In the genomic region with DNA sequence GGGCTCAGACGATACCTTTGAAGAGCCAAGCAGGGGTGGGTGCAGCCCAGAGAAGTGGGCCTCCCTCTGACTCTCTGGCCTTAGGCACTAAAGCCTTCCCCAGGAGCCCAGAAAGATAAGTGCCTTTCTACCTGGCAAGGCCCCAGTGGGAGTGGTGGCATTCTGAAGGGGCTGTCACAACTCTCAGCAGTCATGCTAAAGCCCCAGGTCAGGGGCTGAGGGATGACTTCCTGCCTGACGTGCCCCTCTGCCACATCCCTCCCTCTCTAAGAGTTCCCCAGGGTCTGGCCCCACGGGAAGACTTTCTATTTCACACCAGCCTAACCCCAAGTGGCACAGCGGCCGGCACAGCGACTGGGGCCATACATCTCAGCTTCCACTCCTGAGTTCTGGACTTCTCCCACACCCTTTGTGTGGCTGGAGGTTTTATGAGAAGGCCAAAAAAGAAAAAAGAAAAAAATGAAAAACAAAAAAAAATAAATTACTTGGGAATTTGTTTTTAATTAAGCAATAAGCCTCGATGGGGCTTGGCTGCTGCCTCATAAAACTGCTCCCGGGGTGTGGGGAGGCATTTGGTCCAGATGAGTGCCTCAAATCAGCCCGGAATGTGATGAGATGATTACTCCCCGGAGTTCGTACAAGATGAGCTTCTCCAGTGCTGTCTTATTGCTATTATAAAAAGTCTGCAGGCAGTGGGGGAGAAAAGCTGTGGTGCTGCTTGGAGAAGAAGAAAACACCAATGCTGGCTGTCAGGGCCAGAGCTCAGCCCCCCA, we compare ENCODE assay signal across 19 cellular contexts. TPM values are rescaled to one million over a fixed set of nuclear protein-coding genes. Genes with fewer than 3 reads are reported as not detected.
DNase-seq lines count a peak whose midpoint lies in the region; ATAC-seq and TF ChIP-seq lines count a peak whose summit lies in the region.
"Had no signal": no experiment of that assay in that cellular context is flagged by ENCODE, and none has a peak within 500 bp of the region (broad histone marks: within the 10 kb centered on the region; RNA-seq: fewer than 3 reads in every experiment).

No MANE protein-coding gene starts in this region.

- no peak overlapping the region for H3K4me3 ChIP-seq in neuronal stem cell (ENCODE audit: low read length in 2 of 2)

- H3K9me3 ChIP-seq in neuronal stem cell (replicated peaks in 1 of 2; ENCODE audit: control insufficient read depth in 2 of 2, insufficient read depth in 1 of 2, low read depth in 1 of 2, low read length in 2 of 2): no peaks in the 10 kb centered on the region
- H3K9me3 ChIP-seq: BE2C had no signal

- H3K27me3 ChIP-seq in neuronal stem cell (ENCODE audit: control insufficient read depth in 3 of 3, insufficient read depth in 3 of 3, low read depth in 1 of 3, low read length in 3 of 3): peaks cover 0 to 17% (median 0%) of the 10 kb centered on the region in 3 experiments

- H3K18ac ChIP-seq in neuronal stem cell (ENCODE audit: low read length): no peak overlapping the region

- H3K79me1 ChIP-seq in neuronal stem cell (ENCODE audit: low read depth, low read length): no peaks in the 10 kb centered on the region

- H3K4ac ChIP-seq in neuronal stem cell (ENCODE audit: low read length): peak overlapping the region; percentile 29

- H3K27ac ChIP-seq in neuronal stem cell (replicated peaks; ENCODE audit: low read length): no peak overlapping the region
- H3K27ac ChIP-seq: 22Rv1 had no signal

- H3K9ac ChIP-seq in neuronal stem cell (ENCODE audit: low read depth, low read length, poor library complexity): no peak overlapping the region

- TF ChIP-seq CTCF in chondrocyte (IDR thresholded peaks at IDR 0.05): no peak

- H4K8ac ChIP-seq in neuronal stem cell (ENCODE audit: low read depth, low read length): no peak overlapping the region

- no peak overlapping the region for H2AFZ ChIP-seq in neuronal stem cell (ENCODE audit: low read length)

- H3K4me3 Mint-ChIP-seq in chondrocyte (ENCODE audit: unreplicated experiment): no peak overlapping the region
- H3K4me3 Mint-ChIP-seq: CD4-positive, alpha-beta memory T cell had no signal

- H3K4me1 ChIP-seq in neuronal stem cell (ENCODE audit: control insufficient read depth in 2 of 2, insufficient read depth in 1 of 2, low read depth in 1 of 2, low read length in 2 of 2): peaks cover 0 to 2% of the 10 kb centered on the region in 2 donors
- H3K4me1 ChIP-seq: BE2C had no signal

- DNase-seq in AG08395 (ENCODE audit: low spot score) (peak; percentile 29), GM03348 (ENCODE audit: low spot score) (peak; percentile 43), chondrocyte (ENCODE audit: low spot score) (peak; percentile 40), neuronal stem cell (ENCODE audit: low spot score) (no peak), NCI-H510A treated with DMSO at 0.1 percent for 48 hours (lab: John Stamatoyannopoulos, UW) (no peak), Kasumi-1 (lab: John Stamatoyannopoulos, UW) (no peak), GM19238 (ENCODE audit: insufficient read length, low spot score) (no peak)
- DNase-seq: BE2C; CD4-positive, alpha-beta memory T cell; HCEC 1CT; NCI-H1105 treated with DMSO at 0.1 percent for 48 hours; NCI-H1694; NCI-H2081 treated with DMSO at 0.1 percent for 48 hours; NCI-H524; NCI-H82; SHP77 treated with DMSO at 0.1 percent for 48 hours had no signal

- peaks cover 3% of the 10 kb centered on the region for H3K27me3 Mint-ChIP-seq in chondrocyte (ENCODE audit: low read depth)
- H3K27me3 Mint-ChIP-seq: CD4-positive, alpha-beta memory T cell had no signal

- H3K4me1 Mint-ChIP-seq in chondrocyte (ENCODE audit: low read depth): peaks cover 2% of the 10 kb centered on the region
- H3K4me1 Mint-ChIP-seq: CD4-positive, alpha-beta memory T cell had no signal

- H2BK120ac ChIP-seq in neuronal stem cell (ENCODE audit: low read depth, low read length): no peak overlapping the region

- H3K23ac ChIP-seq in neuronal stem cell (ENCODE audit: low read depth, low read length, poor library complexity): no peak overlapping the region

- no peak overlapping the region for H3K27ac Mint-ChIP-seq in chondrocyte (ENCODE audit: unreplicated experiment)

- no peak overlapping the region for H3K4me2 ChIP-seq in neuronal stem cell (ENCODE audit: insufficient read depth, low read length, poor library complexity, severe bottlenecking)

- no CpG with 5 or more reads among the region's 11 CpGs for WGBS in neuronal stem cell (ENCODE audit: extremely low coverage in 2 of 2, insufficient read length in 2 of 2, insufficient replicate concordance in 1 of 2), 2 donors

- H3K9me3 Mint-ChIP-seq in chondrocyte (ENCODE audit: low read depth): peaks cover 3% of the 10 kb centered on the region
- H3K9me3 Mint-ChIP-seq: CD4-positive, alpha-beta memory T cell had no signal

- H2AK5ac ChIP-seq in neuronal stem cell (ENCODE audit: low read depth, low read length): no peak overlapping the region

- H3K36me3 Mint-ChIP-seq in chondrocyte (ENCODE audit: low read depth): no peaks in the 10 kb centered on the region
- H3K36me3 Mint-ChIP-seq: CD4-positive, alpha-beta memory T cell had no signal

- no peak for ATAC-seq in GM21786 (IDR thresholded peaks at IDR 0.05; ENCODE audit: unreplicated experiment)
- ATAC-seq: SK-N-SH treated with all-trans-retinoic acid at 6 μM for 48 hours had no signal

- H2BK15ac ChIP-seq in neuronal stem cell (ENCODE audit: low read length): no peak overlapping the region

- no peak overlapping the region for H2BK5ac ChIP-seq in neuronal stem cell (ENCODE audit: low read length)

- H3K14ac ChIP-seq in neuronal stem cell (ENCODE audit: low read length): no peak overlapping the region

- H4K91ac ChIP-seq in neuronal stem cell (ENCODE audit: low read depth, low read length, poor library complexity): no peak overlapping the region

- H3K36me3 ChIP-seq in neuronal stem cell (replicated peaks in 1 of 2; ENCODE audit: control insufficient read depth in 2 of 2, insufficient read depth in 2 of 2, low read length in 2 of 2): no peaks in the 10 kb centered on the region
- H3K36me3 ChIP-seq: BE2C had no signal

- H2BK12ac ChIP-seq in neuronal stem cell (ENCODE audit: low read length): no peak overlapping the region

RNA-seq across cellular contexts. Expression of a gene that starts 28.5 kb away (rescaled TPM):
- total RNA-seq in chondrocyte: 10.1 to 29.4 TPM (median 28.6 TPM) in 3 replicates
- 1.0 TPM for polyA plus RNA-seq in neuronal stem cell (2013, experiment 1 of 2)
- 0.96 TPM for polyA plus RNA-seq in neuronal stem cell (2013, experiment 2 of 2)

RNA-seq across cellular contexts. Expression of a gene that starts 30.7 kb away (rescaled TPM):
- total RNA-seq in chondrocyte: 49.0 to 71.1 TPM (median 49.4 TPM) in 3 replicates
- 56.9 TPM for polyA plus RNA-seq in neuronal stem cell (2013, experiment 1 of 2)
- 56.6 TPM for polyA plus RNA-seq in neuronal stem cell (2013, experiment 2 of 2)

Comparison
In these comparisons a context has a peak if more than half of its experiments do, and no peak if none do; other contexts are left out.
1. DNase-seq: peak in AG08395 (single experiment), GM03348 (single experiment) and chondrocyte (single experiment); none in neuronal stem cell (single experiment), NCI-H510A treated with DMSO at 0.1 percent for 48 hours (single experiment), Kasumi-1 (0 of 2) and GM19238 (single experiment).